Comparison of ENCODE assay signal across 1 cellular context in the genomic region with DNA sequence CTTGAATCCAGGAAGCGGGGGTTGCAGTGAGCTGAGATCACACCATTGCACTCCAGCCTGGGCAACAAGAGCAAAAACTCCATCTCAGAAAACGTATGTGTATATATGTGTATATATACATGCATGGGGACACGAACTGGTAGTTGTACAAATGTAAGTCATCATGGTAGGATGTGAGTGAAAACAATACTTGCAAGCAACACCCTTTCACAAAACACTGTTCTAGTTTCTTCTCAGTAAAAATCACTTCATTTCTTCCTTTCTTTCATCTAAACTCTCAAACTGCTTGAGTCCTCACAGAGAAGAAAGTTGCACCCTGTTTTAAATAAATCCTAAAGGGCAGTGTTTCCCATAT.
TF ChIP-seq lines count a peak whose summit lies in the region.

No MANE protein-coding gene starts in this region.

TF ChIP-seq in WTC11, 78 proteins besides CTCF, POLR2A, EP300 and RAD21:
- TF ChIP-seq, protein P1, sequence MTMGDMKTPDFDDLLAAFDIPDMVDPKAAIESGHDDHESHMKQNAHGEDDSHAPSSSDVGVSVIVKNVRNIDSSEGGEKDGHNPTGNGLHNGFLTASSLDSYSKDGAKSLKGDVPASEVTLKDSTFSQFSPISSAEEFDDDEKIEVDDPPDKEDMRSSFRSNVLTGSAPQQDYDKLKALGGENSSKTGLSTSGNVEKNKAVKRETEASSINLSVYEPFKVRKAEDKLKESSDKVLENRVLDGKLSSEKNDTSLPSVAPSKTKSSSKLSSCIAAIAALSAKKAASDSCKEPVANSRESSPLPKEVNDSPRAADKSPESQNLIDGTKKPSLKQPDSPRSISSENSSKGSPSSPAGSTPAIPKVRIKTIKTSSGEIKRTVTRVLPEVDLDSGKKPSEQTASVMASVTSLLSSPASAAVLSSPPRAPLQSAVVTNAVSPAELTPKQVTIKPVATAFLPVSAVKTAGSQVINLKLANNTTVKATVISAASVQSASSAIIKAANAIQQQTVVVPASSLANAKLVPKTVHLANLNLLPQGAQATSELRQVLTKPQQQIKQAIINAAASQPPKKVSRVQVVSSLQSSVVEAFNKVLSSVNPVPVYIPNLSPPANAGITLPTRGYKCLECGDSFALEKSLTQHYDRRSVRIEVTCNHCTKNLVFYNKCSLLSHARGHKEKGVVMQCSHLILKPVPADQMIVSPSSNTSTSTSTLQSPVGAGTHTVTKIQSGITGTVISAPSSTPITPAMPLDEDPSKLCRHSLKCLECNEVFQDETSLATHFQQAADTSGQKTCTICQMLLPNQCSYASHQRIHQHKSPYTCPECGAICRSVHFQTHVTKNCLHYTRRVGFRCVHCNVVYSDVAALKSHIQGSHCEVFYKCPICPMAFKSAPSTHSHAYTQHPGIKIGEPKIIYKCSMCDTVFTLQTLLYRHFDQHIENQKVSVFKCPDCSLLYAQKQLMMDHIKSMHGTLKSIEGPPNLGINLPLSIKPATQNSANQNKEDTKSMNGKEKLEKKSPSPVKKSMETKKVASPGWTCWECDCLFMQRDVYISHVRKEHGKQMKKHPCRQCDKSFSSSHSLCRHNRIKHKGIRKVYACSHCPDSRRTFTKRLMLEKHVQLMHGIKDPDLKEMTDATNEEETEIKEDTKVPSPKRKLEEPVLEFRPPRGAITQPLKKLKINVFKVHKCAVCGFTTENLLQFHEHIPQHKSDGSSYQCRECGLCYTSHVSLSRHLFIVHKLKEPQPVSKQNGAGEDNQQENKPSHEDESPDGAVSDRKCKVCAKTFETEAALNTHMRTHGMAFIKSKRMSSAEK (CRISPR knock-in tag; IDR thresholded peaks at IDR 0.05; ENCODE audit: borderline replicate concordance), result no peak
- TF ChIP-seq ZNF232 (CRISPR knock-in tag; IDR thresholded peaks at IDR 0.05) (no peak), NFATC4 (CRISPR knock-in tag; IDR thresholded peaks at IDR 0.05) (no peak), IRF2 (CRISPR knock-in tag; IDR thresholded peaks at IDR 0.05; ENCODE audit: borderline replicate concordance, low read depth) (no peak)
